In the genomic region with DNA sequence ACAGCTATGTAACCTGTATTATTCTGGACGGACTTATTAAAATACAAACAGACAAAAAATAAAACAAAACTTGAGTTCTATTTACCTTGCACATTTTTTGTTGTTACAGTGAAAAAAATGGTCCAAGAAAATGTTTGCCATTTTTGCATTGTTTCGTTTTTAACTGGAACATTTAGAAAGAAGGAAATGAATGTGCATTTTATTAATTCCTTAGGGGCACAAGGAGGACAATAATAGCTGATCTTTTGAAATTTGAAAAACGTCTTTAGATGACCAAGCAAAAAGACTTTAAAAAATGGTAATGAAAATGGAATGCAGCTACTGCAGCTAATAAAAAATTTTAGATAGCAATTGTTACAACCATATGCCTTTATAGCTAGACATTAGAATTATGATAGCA, we compare ENCODE assay signal across 2 cellular contexts.
TF ChIP-seq lines count a peak whose summit lies in the region.

No MANE protein-coding gene starts in this region.

TF ChIP-seq in liver, 16 proteins besides CTCF, POLR2A, EP300 and RAD21:
- peak; percentile 62 for TF ChIP-seq YY1 (IDR thresholded peaks at IDR 0.05)
- no peak for TF ChIP-seq EGR1 (IDR thresholded peaks at IDR 0.05; ENCODE audit: low read depth in 2 of 2)

TF ChIP-seq in HepG2, 621 proteins besides CTCF, POLR2A, EP300 and RAD21:
- no peak for TF ChIP-seq NCOR1 (IDR thresholded peaks at IDR 0.05; ENCODE audit: borderline replicate concordance, low read length)
- no peak for TF ChIP-seq BORCS8-MEF2B (CRISPR knock-in tag; IDR thresholded peaks at IDR 0.05)
- TF ChIP-seq JUN (CRISPR knock-in tag; IDR thresholded peaks at IDR 0.05), result no peak
- no peak for TF ChIP-seq ARID2 (CRISPR knock-in tag; IDR thresholded peaks at IDR 0.05; ENCODE audit: borderline replicate concordance)
- no peak for TF ChIP-seq SALL1 (CRISPR knock-in tag; IDR thresholded peaks at IDR 0.05)
- TF ChIP-seq ZNF574 (CRISPR knock-in tag; IDR thresholded peaks at IDR 0.05), result no peak
